In the genomic region with DNA sequence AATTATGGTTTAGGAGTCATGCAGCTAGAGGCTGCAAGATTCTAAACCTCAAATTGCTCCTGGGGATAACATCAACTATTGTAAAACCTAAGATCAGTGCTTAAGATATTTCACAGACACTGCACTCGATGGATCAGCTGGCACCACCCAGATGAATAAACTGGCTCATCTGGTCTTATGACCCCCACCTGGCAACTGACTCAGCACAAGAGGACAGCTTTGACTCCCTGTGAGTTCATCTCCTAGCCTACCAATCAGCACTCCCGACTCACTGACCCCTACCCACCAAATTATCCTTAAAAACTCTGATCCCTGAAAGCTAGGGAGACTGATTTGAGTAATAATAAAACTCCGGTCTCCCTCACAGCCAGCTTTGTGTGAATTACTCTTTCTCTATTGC, we compare ENCODE assay signal across 8 cellular contexts. TPM values are rescaled to one million over a fixed set of nuclear protein-coding genes. Genes with fewer than 3 reads are reported as not detected.
DNase-seq lines count a peak whose midpoint lies in the region; ATAC-seq and TF ChIP-seq lines count a peak whose summit lies in the region.

No MANE protein-coding gene starts in this region.

- POLR2A ChIA-PET in PC-3 (lab: Charles Lee; ENCODE audit: unreplicated experiment) = interaction anchor here (0.6 to 0.7 kb wide), 2 partner anchors 36 to 585 kb away, joined by 5 read pairs; no protein-coding TSS in a partner anchor

- H3K9ac ChIP-seq in GM23248 = no peak overlapping the region
- H3K9ac ChIP-seq in PC-3 (ENCODE audit: low read length) = no peak overlapping the region

- intact Hi-C loops in PC-3 (cut with micrococcal nuclease) (no loop called here), gastrocnemius medialis (cut with DNase I; ENCODE audit: low total_unique reads) (loop anchor here (5.0 to 10.0 kb wide), 5 partner anchors 459 to 1439 kb away; a partner anchor contains a TSS)

- H3K27ac ChIP-seq in GM23248 (no peak overlapping the region), PC-3 (ENCODE audit: low read length) (no peak overlapping the region), gastrocnemius medialis (peak overlapping the region; percentile 78 to 94 (median 90))

- no peaks in the 10 kb centered on the region for H3K36me3 ChIP-seq in GM23248 (ENCODE audit: low read depth)
- no peaks in the 10 kb centered on the region for H3K36me3 ChIP-seq in PC-3 (ENCODE audit: low read depth, low read length)
- H3K36me3 ChIP-seq in gastrocnemius medialis = no peaks in the 10 kb centered on the region

- H3F3A ChIP-seq in GM23248 (ENCODE audit: insufficient read depth) (no peaks in the 10 kb centered on the region), PC-3 (ENCODE audit: low read length, unreplicated experiment) (no peaks in the 10 kb centered on the region)

- H3K9me3 ChIP-seq in GM23248 (ENCODE audit: low read depth) (no peaks in the 10 kb centered on the region), PC-3 (ENCODE audit: low read length) (no peaks in the 10 kb centered on the region), gastrocnemius medialis (no peaks in the 10 kb centered on the region)

- CTCF ChIA-PET in PC-3 (lab: Charles Lee) = interaction anchor here (0.8 kb wide), 1 partner anchor 417 kb away, joined by 4 read pairs; no protein-coding TSS in a partner anchor

- H4K20me1 ChIP-seq in GM23248 (ENCODE audit: insufficient read depth) (no peaks in the 10 kb centered on the region), PC-3 (ENCODE audit: low read length) (no peaks in the 10 kb centered on the region)

- H3K4me3 ChIP-seq in GM23248 = peak overlapping the region; percentile 88
- no peak overlapping the region for H3K4me3 ChIP-seq in PC-3 (ENCODE audit: low read length)
- H3K4me3 ChIP-seq in gastrocnemius medialis = peak overlapping the region in 1 of 4 donors; percentile 98

- H3K79me2 ChIP-seq in GM23248 (ENCODE audit: insufficient read depth) (no peaks in the 10 kb centered on the region), PC-3 (ENCODE audit: low read length) (peaks cover 11% of the 10 kb centered on the region)

- BruUV-seq in PC-3 (replicated peaks; lab: Mats Ljungman, UMichigan) = no TSS peak

- in situ Hi-C loops in GM23248 (cut with MboI) = loop anchor here (5.0 kb wide), 1 partner anchor 219 kb away; no protein-coding TSS in a partner anchor
- in situ Hi-C loops in gastrocnemius medialis (cut with MboI; ENCODE audit: low sequenced_read_pairs in 4 of 4) = loop anchor here in 2 of 4 donors (10.0 kb wide), 2 partner anchors 421 to 481 kb away; no protein-coding TSS in a partner anchor

- H3K4me1 Mint-ChIP-seq in endothelial cell (ENCODE audit: unreplicated experiment) = peaks cover 8% of the 10 kb centered on the region

- H3K4me3 Mint-ChIP-seq in endothelial cell (ENCODE audit: unreplicated experiment) = peak overlapping the region; percentile 87

- H3K4me1 ChIP-seq in GM23248 (ENCODE audit: insufficient read depth) = no peaks in the 10 kb centered on the region
- peaks cover 19% of the 10 kb centered on the region for H3K4me1 ChIP-seq in PC-3 (ENCODE audit: insufficient read depth, low read length)
- H3K4me1 ChIP-seq in gastrocnemius medialis = peaks cover 8 to 18% of the 10 kb centered on the region in 2 donors

- WGBS in GM23248 (ENCODE audit: low coverage in 1 of 2, low lambda C conversion rate in 2 of 2, missing lambda C conversion rate in 2 of 2), 2 experiments = 58 to 62% methylated on average over 3 of the region's 3 CpGs

- ATAC-seq in PC-3 (no peak), gastrocnemius medialis (no peak), HG03378 (IDR thresholded peaks at IDR 0.05; ENCODE audit: unreplicated experiment) (no peak), GM19023 (IDR thresholded peaks at IDR 0.05; ENCODE audit: unreplicated experiment) (no peak)

- H3K27me3 ChIP-seq in GM23248 (replicated peaks; ENCODE audit: insufficient read depth) = no peaks in the 10 kb centered on the region
- H3K27me3 ChIP-seq in PC-3 (ENCODE audit: low read length) = no peaks in the 10 kb centered on the region
- no peaks in the 10 kb centered on the region for H3K27me3 ChIP-seq in gastrocnemius medialis

- H3K9me3 Mint-ChIP-seq in endothelial cell (ENCODE audit: unreplicated experiment) = no peaks in the 10 kb centered on the region

- TF ChIP-seq POLR2A in gastrocnemius medialis (IDR thresholded peaks at IDR 0.05) = no peak

- TF ChIP-seq CTCF in PC-3 (conservative IDR thresholded peaks at IDR 0.05; ENCODE audit: low read depth, low read length) (no peak), endothelial cell (IDR thresholded peaks at IDR 0.05; ENCODE audit: unreplicated experiment) (no peak), gastrocnemius medialis (IDR thresholded peaks at IDR 0.05 in 4 of 5, conservative IDR thresholded peaks at IDR 0.05 in 1 of 5) (no peak)

- H3K27ac Mint-ChIP-seq in endothelial cell (ENCODE audit: unreplicated experiment) = peak overlapping the region; percentile 65

- peak overlapping the region; percentile 76 for H3K4me2 ChIP-seq in GM23248 (ENCODE audit: unreplicated experiment)
- H3K4me2 ChIP-seq in PC-3 (ENCODE audit: low read length) = peak overlapping the region; percentile 97

- DNase-seq in GM23248 (no peak), PC-3 (peak; percentile 41), endothelial cell (ENCODE audit: low spot score) (no peak), gastrocnemius medialis (no peak), retina (no peak), germinal center (ENCODE audit: low spot score) (no peak)

- H3K27me3 Mint-ChIP-seq in endothelial cell (ENCODE audit: unreplicated experiment) = peaks cover 7% of the 10 kb centered on the region

- H3K36me3 Mint-ChIP-seq in endothelial cell (ENCODE audit: low read depth, unreplicated experiment) = no peaks in the 10 kb centered on the region

- no peaks in the 10 kb centered on the region for H3K9me2 ChIP-seq in GM23248 (ENCODE audit: insufficient read depth)
- H3K9me2 ChIP-seq in PC-3 (replicated peaks; ENCODE audit: low read length) = no peaks in the 10 kb centered on the region

- H2AFZ ChIP-seq in GM23248 (peak overlapping the region; percentile 90), PC-3 (ENCODE audit: low read length) (peak overlapping the region; percentile 63)

RNA-seq across cellular contexts. Expression of a gene that starts 0.8 kb away (rescaled TPM):
- 6.3 and 6.7 TPM in 2 replicates for total RNA-seq in GM23248 (2014; rRNA removed; shearing (Covaris generic))
- 4.4 and 7.7 TPM in 2 replicates for polyA plus RNA-seq in GM23248 (2016; fragmentation: Nextera tagmentation; extraction: Ambion mirVana)
- total RNA-seq in PC-3 (2014; rRNA removed) (13.1 and 20.9 TPM in 2 replicates), endothelial cell (ENCODE audit: unreplicated experiment) (11.1 TPM), gastrocnemius medialis (10 to 100 TPM in 1 of 4 donors, 1 to 10 TPM in 3; 3.5 to 22.5 (median 5.2) TPM)

Comparison
In these comparisons a context has a peak if more than half of its experiments do, and no peak if none do; other contexts are left out.
1. H3K27ac ChIP-seq: peak in gastrocnemius medialis (4 of 4); none in GM23248 (single experiment) and PC-3 (single experiment).